In genomic region chr19:55212447-55212846, GRCh38 we compare ENCODE assay signal across 7 cellular contexts. TPM values are rescaled to one million over a fixed set of nuclear protein-coding genes. Genes with fewer than 3 reads are reported as not detected.
A peak's percentile ranks its signal among the peaks of the same experiment; 100 is the strongest.
DNase-seq lines count a peak whose midpoint lies in the region; ATAC-seq and TF ChIP-seq lines count a peak whose summit lies in the region.

No MANE protein-coding gene starts in this region.

- in situ Hi-C loops in Panc1 (cut with HindIII; ENCODE audit: low pct_unique_long_range_greater_than_20kb, low sequenced_read_pairs): no loop called here

- H3K4me1 ChIP-seq in HEK293 (ENCODE audit: control insufficient read depth, insufficient read depth, low read length) (peaks cover 13% of the 10 kb centered on the region), Panc1 (ENCODE audit: control insufficient read depth, insufficient read depth, low read length) (peaks cover 34% of the 10 kb centered on the region), colonic mucosa (peaks cover 9% of the 10 kb centered on the region)

- H3K9ac ChIP-seq in colonic mucosa (ENCODE audit: low read depth in 2 of 2, low read length in 2 of 2): no peak overlapping the region

- POLR2A ChIA-PET in HEK293 (lab: Yijun Ruan, JAX): no interaction called here
- POLR2A ChIA-PET in Panc1 (lab: Charles Lee): no interaction called here

- H3K9me3 ChIP-seq in HEK293 (ENCODE audit: control insufficient read depth, insufficient read depth, low read depth, low read length) (no peaks in the 10 kb centered on the region; the same call in 1 of the 2 replicates), Panc1 (ENCODE audit: control insufficient read depth, insufficient read depth, low read depth, low read length) (peaks cover 8% of the 10 kb centered on the region; the same call in 1 of the 2 replicates), colonic mucosa (no peaks in the 10 kb centered on the region)

- H3K27ac ChIP-seq in HEK293 (ENCODE audit: extremely low read depth, low read depth, low read length) (no peak overlapping the region), Panc1 (ENCODE audit: low read length) (peak overlapping the region; percentile 8; the same call in 1 of the 2 replicates), colonic mucosa (no peak overlapping the region)

- H3K36me3 ChIP-seq in HEK293 (ENCODE audit: control insufficient read depth in 2 of 2, insufficient read depth in 1 of 2, low read length in 2 of 2) (no peaks in the 10 kb centered on the region), Panc1 (ENCODE audit: control insufficient read depth, insufficient read depth, low read length) (no peaks in the 10 kb centered on the region), colonic mucosa (no peaks in the 10 kb centered on the region)

- H3K27me3 ChIP-seq in Panc1 (ENCODE audit: control insufficient read depth, insufficient read depth, low read length) (no peaks in the 10 kb centered on the region), colonic mucosa (no peaks in the 10 kb centered on the region)

- TF ChIP-seq CTCF in HEK293 (tag by site-specific recombination; IDR thresholded peaks at IDR 0.05): no peak
- no peak for TF ChIP-seq CTCF in Panc1 (IDR thresholded peaks at IDR 0.05)
- peak; percentile 43 for TF ChIP-seq CTCF in colonic mucosa (IDR thresholded peaks at IDR 0.05)

- CTCF ChIA-PET in HEK293 (lab: Yijun Ruan, JAX) (interaction anchor here (0.7 kb wide), 1 partner anchor 45 kb away, joined by 3 read pairs; no protein-coding TSS in a partner anchor), Panc1 (lab: Charles Lee) (no interaction called here)

- no peak for ATAC-seq in Panc1
- ATAC-seq in HG02884 (IDR thresholded peaks at IDR 0.05; ENCODE audit: unreplicated experiment): no peak

- no TSS peak for BruUV-seq in Panc1 (replicated peaks; lab: Mats Ljungman, UMichigan)

- DNase-seq in Panc1 (ENCODE audit: low read depth, low spot score): no peak
- DNase-seq in colonic mucosa: peak; percentile 72
- DNase-seq in stimulated activated CD4-positive, alpha-beta T cell treated with anti-CD3 and anti-CD28 coated beads, Interleukin-4, amount 100 ng/mL, for 24 hours: peak; percentile 49
- no peak for DNase-seq in D341Med (ENCODE audit: low spot score)
- no peak for DNase-seq in T-helper 9 cell

- H3K4me3 ChIP-seq in HEK293 (ENCODE audit: low read depth, low read length) (no peak overlapping the region), Panc1 (ENCODE audit: low read depth in 2 of 2, low read length in 2 of 2) (no peak overlapping the region), colonic mucosa (no peak overlapping the region)

- intact Hi-C loops in Panc1 (cut with micrococcal nuclease; ENCODE audit: unreplicated experiment) (no loop called here), colonic mucosa (cut with DNase I) (no loop called here)

TF ChIP-seq in HEK293, 187 proteins besides CTCF, POLR2A, EP300 and RAD21:
- TF ChIP-seq ZNF112 (tag by site-specific recombination; IDR thresholded peaks at IDR 0.05) (no peak), SETDB1 (IDR thresholded peaks at IDR 0.05; ENCODE audit: insufficient read length, low read length) (peak; percentile 80), YY1 (tag by site-specific recombination; IDR thresholded peaks at IDR 0.05) (no peak), ZNF747 (tag by site-specific recombination; IDR thresholded peaks at IDR 0.05) (no peak), ZNF16 (tag by site-specific recombination; IDR thresholded peaks at IDR 0.05; ENCODE audit: low read depth) (no peak), ZFP3 (tag by site-specific recombination; IDR thresholded peaks at IDR 0.05; ENCODE audit: low read depth) (no peak), ZNF350 (tag by site-specific recombination; IDR thresholded peaks at IDR 0.05) (no peak), KLF8 (tag by site-specific recombination; IDR thresholded peaks at IDR 0.05) (no peak), ZNF239 (tag by site-specific recombination; IDR thresholded peaks at IDR 0.05) (no peak), ZNF707 (tag by site-specific recombination; IDR thresholded peaks at IDR 0.05) (no peak), ZSCAN16 (tag by site-specific recombination; IDR thresholded peaks at IDR 0.05) (no peak), ZNF280D (tag by site-specific recombination; IDR thresholded peaks at IDR 0.05) (peak; percentile 94), ZBTB1 (tag by site-specific recombination; IDR thresholded peaks at IDR 0.05) (no peak), KLF7 (tag by site-specific recombination; IDR thresholded peaks at IDR 0.05; ENCODE audit: borderline replicate concordance) (no peak)
- TF ChIP-seq, protein P1, sequence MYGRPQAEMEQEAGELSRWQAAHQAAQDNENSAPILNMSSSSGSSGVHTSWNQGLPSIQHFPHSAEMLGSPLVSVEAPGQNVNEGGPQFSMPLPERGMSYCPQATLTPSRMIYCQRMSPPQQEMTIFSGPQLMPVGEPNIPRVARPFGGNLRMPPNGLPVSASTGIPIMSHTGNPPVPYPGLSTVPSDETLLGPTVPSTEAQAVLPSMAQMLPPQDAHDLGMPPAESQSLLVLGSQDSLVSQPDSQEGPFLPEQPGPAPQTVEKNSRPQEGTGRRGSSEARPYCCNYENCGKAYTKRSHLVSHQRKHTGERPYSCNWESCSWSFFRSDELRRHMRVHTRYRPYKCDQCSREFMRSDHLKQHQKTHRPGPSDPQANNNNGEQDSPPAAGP (tag by site-specific recombination; IDR thresholded peaks at IDR 0.05): no peak

RNA-seq across cellular contexts. Expression of gene PTPRH, which starts 3.1 kb away (rescaled TPM):
- total RNA-seq in Panc1 (2021; ENCODE audit: unreplicated experiment) (42.8 TPM), colonic mucosa (100 to 1,000 TPM in 1 of 2 donors, 10 to 100 TPM in 1; 76.3 to 131 TPM)
- polyA plus RNA-seq in Panc1 (2012; ENCODE audit: insufficient read length): 45.2 TPM

RNA-seq across cellular contexts. Expression of gene TMEM86B, which starts 16.1 kb away (rescaled TPM):
- total RNA-seq in Panc1 (2021; ENCODE audit: unreplicated experiment) (14.2 TPM), colonic mucosa (1 to 10 TPM; 2.1 to 5.3 TPM)
- 12.2 TPM for polyA plus RNA-seq in Panc1 (2012; ENCODE audit: insufficient read length)

RNA-seq across cellular contexts. Expression of gene SYT5, which starts 32.4 kb away (rescaled TPM):
- total RNA-seq in Panc1 (2021; ENCODE audit: unreplicated experiment) (3.2 TPM), colonic mucosa (1 to 10 TPM in 1 of 2 donors, under 1 TPM in 1; 0.67 to 3.2 TPM)
- 9.3 TPM for polyA plus RNA-seq in Panc1 (2012; ENCODE audit: insufficient read length)

RNA-seq across cellular contexts. Expression of gene DNAAF3, which starts 46.0 kb away (rescaled TPM):
- 12.4 TPM for total RNA-seq in Panc1 (2021; ENCODE audit: unreplicated experiment)
- 14.6 TPM for polyA plus RNA-seq in Panc1 (2012; ENCODE audit: insufficient read length)
- total RNA-seq in colonic mucosa: 1 to 10 TPM; 1.6 to 2.4 TPM

RNA-seq across cellular contexts. Expression of gene PPP6R1, which starts 46.4 kb away (rescaled TPM):
- total RNA-seq in Panc1 (2021; ENCODE audit: unreplicated experiment): 172 TPM
- polyA plus RNA-seq in Panc1 (2012; ENCODE audit: insufficient read length): 174 TPM
- 10 to 100 TPM; 65.1 to 97.2 TPM for total RNA-seq in colonic mucosa

Comparison
In these comparisons a context has a peak if more than half of its experiments do, and no peak if none do; other contexts are left out.
1. DNase-seq: peak in colonic mucosa (single experiment) and stimulated activated CD4-positive, alpha-beta T cell treated with anti-CD3 and anti-CD28 coated beads, Interleukin-4, amount 100 ng/mL, for 24 hours (single experiment); none in Panc1 (single experiment), D341Med (single experiment) and T-helper 9 cell (single experiment).